ENCODE assay signal across 21 cellular contexts in the genomic region with DNA sequence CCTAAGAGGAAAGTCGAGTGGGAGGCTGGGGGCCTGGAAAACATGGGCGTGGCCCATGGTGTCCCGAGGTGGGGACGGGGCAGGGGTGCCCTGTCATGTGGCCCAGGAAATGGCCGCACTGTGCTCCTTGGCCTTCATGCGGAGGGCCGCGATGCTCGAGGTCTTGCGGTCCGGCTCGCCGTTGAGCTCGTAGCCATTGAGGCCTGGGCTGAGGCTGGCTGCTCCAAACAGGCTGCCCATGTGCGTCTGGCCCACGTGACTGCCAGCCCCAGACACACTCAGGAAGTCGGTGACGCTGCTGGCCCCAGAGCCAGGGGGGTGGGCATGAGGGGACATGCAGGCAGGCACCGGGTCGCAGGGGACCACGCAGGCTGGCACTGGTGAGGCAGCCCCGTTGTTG. TPM values are rescaled to one million over a fixed set of nuclear protein-coding genes. Genes with fewer than 3 reads are reported as not detected.
"Had no signal": no experiment of that assay in that cellular context is flagged by ENCODE, and none has a peak within 500 bp of the region (broad histone marks: within the 10 kb centered on the region; RNA-seq: fewer than 3 reads in every experiment).

No MANE protein-coding gene starts in this region.

- H3K27me3 ChIP-seq: MG63 had no signal

- H3K36me3 ChIP-seq: MG63 had no signal

- H3K9me3 ChIP-seq: MG63, SK-N-SH had no signal

- H3K4me3 ChIP-seq: MG63 had no signal

- DNase-seq: Karpas-422, KG1, MG63, NCI-H1092, NCI-H1105 treated with DMSO at 0.1 percent for 48 hours, NCI-H1417 treated with DMSO at 0.1 percent for 48 hours, NCI-H146, NCI-H187, NCI-H2029, NCI-H2081 treated with DMSO at 0.1 percent for 48 hours, NCI-H2171, NCI-H226, NCI-H446, NCI-H510A, NCI-H524 treated with DMSO at 0.1 percent for 48 hours, NCI-H69, NCI-H774, RPMI8226, SHP77, SK-N-SH had no signal

RNA-seq across cellular contexts. Expression of gene ALX4, which starts 45.2 kb away (rescaled TPM):
- total RNA-seq: HT-29 had no signal
